In genomic region chr12:115750340-115750739, GRCh38 we compare ENCODE assay signal across 23 cellular contexts.
DNase-seq lines count a peak whose midpoint lies in the region; ATAC-seq and TF ChIP-seq lines count a peak whose summit lies in the region.
"Had no signal": no experiment of that assay in that cellular context is flagged by ENCODE, and none has a peak within 500 bp of the region (broad histone marks: within the 10 kb centered on the region; RNA-seq: fewer than 3 reads in every experiment).

No MANE protein-coding gene starts in this region.

- H3K79me2 ChIP-seq in Karpas-422 (ENCODE audit: low read length) = no peaks in the 10 kb centered on the region

- no peaks in the 10 kb centered on the region for H3K27me3 ChIP-seq in Karpas-422 (ENCODE audit: low read length)
- H3K27me3 ChIP-seq: BE2C had no signal

- DNase-seq in chondrocyte (ENCODE audit: low spot score) (no peak), mesothelial cell of epicardium (ENCODE audit: low spot score in 2 of 2, unreplicated experiment in 2 of 2) (no peak), SKM-1 treated with dmso at 0.1 percent for 144 hours (lab: John Stamatoyannopoulos, UW; ENCODE audit: unreplicated experiment) (no peak), Karpas-422 (no peak), COLO829 (ENCODE audit: low spot score) (no peak)
- DNase-seq in activated CD8-positive, alpha-beta memory T cell treated with anti-CD3 and anti-CD28 coated beads, Interleukin-2, amount 10 ng/mL, durations not matched to agents 7 days and 5 days = no peak
- DNase-seq: 8988T; ACHN; AML-193; BE2C; CD4-positive, CD25-positive, alpha-beta regulatory T cell; CD8-positive, alpha-beta T cell; DMS 273 treated with DMSO at 0.1 percent for 48 hours; DMS79; EL; GDM1; GM23248; H7; HCEC 1CT had no signal

- no peak overlapping the region for H3K4me3 ChIP-seq in Karpas-422 (ENCODE audit: low read length)
- H3K4me3 ChIP-seq: A549; BLaER1 treated with 17β-estradiol and CSF1 and Interleukin-3, amounts not matched to agents 10 nM and 100 nM; GM12878; GM23248 had no signal

- CTCF ChIA-PET in activated CD8-positive, alpha-beta memory T cell treated with anti-CD3 and anti-CD28 coated beads, Interleukin-2, amount 10 ng/mL, durations not matched to agents 7 days and 5 days (lab: Charles Lee) = no interaction called here

- H3K9me3 ChIP-seq in Karpas-422 (ENCODE audit: low read length) = no peaks in the 10 kb centered on the region
- H3K9me3 ChIP-seq: BE2C; BLaER1 treated with 17β-estradiol and CSF1 and Interleukin-3, amounts not matched to agents 10 nM and 100 nM had no signal

- no peaks in the 10 kb centered on the region for H3K4me1 ChIP-seq in Karpas-422 (ENCODE audit: low read length)
- H3K4me1 ChIP-seq: A549 had no signal

- H3K36me3 Mint-ChIP-seq in chondrocyte (ENCODE audit: low read depth) (no peaks in the 10 kb centered on the region), mesothelial cell of epicardium (peaks cover 3% of the 10 kb centered on the region), nephron (ENCODE audit: low read depth) (no peaks in the 10 kb centered on the region)
- H3K36me3 Mint-ChIP-seq in activated CD8-positive, alpha-beta memory T cell treated with anti-CD3 and anti-CD28 coated beads, Interleukin-2, amount 10 ng/mL, durations not matched to agents 7 days and 5 days = no peaks in the 10 kb centered on the region
- H3K36me3 Mint-ChIP-seq: CD4-positive, CD25-positive, alpha-beta regulatory T cell; CD8-positive, alpha-beta T cell had no signal

- H3K27ac ChIP-seq in Karpas-422 (ENCODE audit: low read length) = no peak overlapping the region
- H3K27ac ChIP-seq: A549; BLaER1 treated with 17β-estradiol and CSF1 and Interleukin-3, amounts not matched to agents 10 nM and 100 nM; GM23248 had no signal

- H3K27me3 Mint-ChIP-seq in chondrocyte (ENCODE audit: low read depth) (peaks cover 29% of the 10 kb centered on the region), mesothelial cell of epicardium (ENCODE audit: low read depth) (no peaks in the 10 kb centered on the region), nephron (ENCODE audit: low read depth) (peaks cover 8% of the 10 kb centered on the region)
- peaks cover 5% of the 10 kb centered on the region for H3K27me3 Mint-ChIP-seq in activated CD8-positive, alpha-beta memory T cell treated with anti-CD3 and anti-CD28 coated beads, Interleukin-2, amount 10 ng/mL, durations not matched to agents 7 days and 5 days
- H3K27me3 Mint-ChIP-seq: CD4-positive, CD25-positive, alpha-beta regulatory T cell had no signal

- H3K36me3 ChIP-seq in Karpas-422 (ENCODE audit: insufficient read depth, low read length) = no peaks in the 10 kb centered on the region
- H3K36me3 ChIP-seq: BE2C; BLaER1 treated with 17β-estradiol and CSF1 and Interleukin-3, amounts not matched to agents 10 nM and 100 nM had no signal

- H3K9ac ChIP-seq in Karpas-422 (ENCODE audit: low read length) = no peak overlapping the region
- H3K9ac ChIP-seq: BLaER1 treated with 17β-estradiol and CSF1 and Interleukin-3, amounts not matched to agents 10 nM and 100 nM; GM23248 had no signal

- H3K4me3 Mint-ChIP-seq in chondrocyte (ENCODE audit: unreplicated experiment) = no peak overlapping the region
- H3K4me3 Mint-ChIP-seq in mesothelial cell of epicardium = no peak overlapping the region
- H3K4me3 Mint-ChIP-seq in nephron = no peak overlapping the region
- H3K4me3 Mint-ChIP-seq in activated CD8-positive, alpha-beta memory T cell treated with anti-CD3 and anti-CD28 coated beads, Interleukin-2, amount 10 ng/mL, durations not matched to agents 7 days and 5 days = no peak overlapping the region
- H3K4me3 Mint-ChIP-seq: CD4-positive, CD25-positive, alpha-beta regulatory T cell; CD8-positive, alpha-beta T cell had no signal

- no peak overlapping the region for H3K4me2 ChIP-seq in Karpas-422 (ENCODE audit: low read depth, low read length, poor library complexity, severe bottlenecking)
- H3K4me2 ChIP-seq: A549 had no signal

- TF ChIP-seq CTCF in chondrocyte (IDR thresholded peaks at IDR 0.05) (no peak), mesothelial cell of epicardium (IDR thresholded peaks at IDR 0.05; ENCODE audit: unreplicated experiment) (no peak), nephron (IDR thresholded peaks at IDR 0.05; ENCODE audit: unreplicated experiment in 3 of 3) (no peak)

- H4K20me1 ChIP-seq in Karpas-422 (ENCODE audit: insufficient read depth, low read depth, low read length) = no peaks in the 10 kb centered on the region
- H4K20me1 ChIP-seq: BLaER1 treated with 17β-estradiol and CSF1 and Interleukin-3, amounts not matched to agents 10 nM and 100 nM had no signal

- H3K4me1 Mint-ChIP-seq in chondrocyte (ENCODE audit: low read depth) (no peaks in the 10 kb centered on the region), mesothelial cell of epicardium (peaks cover 53% of the 10 kb centered on the region), nephron (peaks cover 40% of the 10 kb centered on the region)
- no peaks in the 10 kb centered on the region for H3K4me1 Mint-ChIP-seq in activated CD8-positive, alpha-beta memory T cell treated with anti-CD3 and anti-CD28 coated beads, Interleukin-2, amount 10 ng/mL, durations not matched to agents 7 days and 5 days
- H3K4me1 Mint-ChIP-seq: CD4-positive, CD25-positive, alpha-beta regulatory T cell had no signal

- H3K9me2 ChIP-seq in Karpas-422 (replicated peaks; ENCODE audit: insufficient read depth, low read length) = no peaks in the 10 kb centered on the region

- H3K27ac Mint-ChIP-seq in chondrocyte (ENCODE audit: unreplicated experiment) = peak overlapping the region; percentile 14
- peak overlapping the region; percentile 36 for H3K27ac Mint-ChIP-seq in mesothelial cell of epicardium
- peak overlapping the region in 2 of 3 experiments; percentile 90 to 93 for H3K27ac Mint-ChIP-seq in nephron
- H3K27ac Mint-ChIP-seq in activated CD8-positive, alpha-beta memory T cell treated with anti-CD3 and anti-CD28 coated beads, Interleukin-2, amount 10 ng/mL, durations not matched to agents 7 days and 5 days = no peak overlapping the region
- H3K27ac Mint-ChIP-seq: CD4-positive, CD25-positive, alpha-beta regulatory T cell; CD8-positive, alpha-beta T cell had no signal

- H3K9me3 Mint-ChIP-seq in chondrocyte (ENCODE audit: low read depth) = no peaks in the 10 kb centered on the region
- peaks cover 4% of the 10 kb centered on the region for H3K9me3 Mint-ChIP-seq in mesothelial cell of epicardium
- peaks cover 1% of the 10 kb centered on the region for H3K9me3 Mint-ChIP-seq in nephron
- no peaks in the 10 kb centered on the region for H3K9me3 Mint-ChIP-seq in activated CD8-positive, alpha-beta memory T cell treated with anti-CD3 and anti-CD28 coated beads, Interleukin-2, amount 10 ng/mL, durations not matched to agents 7 days and 5 days (ENCODE audit: low read depth)
- H3K9me3 Mint-ChIP-seq: CD8-positive, alpha-beta T cell had no signal

- no peak for ATAC-seq in activated CD8-positive, alpha-beta memory T cell treated with anti-CD3 and anti-CD28 coated beads, Interleukin-2, amount 10 ng/mL, durations not matched to agents 7 days and 5 days
- ATAC-seq: A549; CD8-positive, alpha-beta T cell; GM12878 had no signal

- no peak overlapping the region for H2AFZ ChIP-seq in Karpas-422 (ENCODE audit: low read length)
- H2AFZ ChIP-seq: GM23248 had no signal
